ENCODE assay signal across 20 cellular contexts in the genomic region with DNA sequence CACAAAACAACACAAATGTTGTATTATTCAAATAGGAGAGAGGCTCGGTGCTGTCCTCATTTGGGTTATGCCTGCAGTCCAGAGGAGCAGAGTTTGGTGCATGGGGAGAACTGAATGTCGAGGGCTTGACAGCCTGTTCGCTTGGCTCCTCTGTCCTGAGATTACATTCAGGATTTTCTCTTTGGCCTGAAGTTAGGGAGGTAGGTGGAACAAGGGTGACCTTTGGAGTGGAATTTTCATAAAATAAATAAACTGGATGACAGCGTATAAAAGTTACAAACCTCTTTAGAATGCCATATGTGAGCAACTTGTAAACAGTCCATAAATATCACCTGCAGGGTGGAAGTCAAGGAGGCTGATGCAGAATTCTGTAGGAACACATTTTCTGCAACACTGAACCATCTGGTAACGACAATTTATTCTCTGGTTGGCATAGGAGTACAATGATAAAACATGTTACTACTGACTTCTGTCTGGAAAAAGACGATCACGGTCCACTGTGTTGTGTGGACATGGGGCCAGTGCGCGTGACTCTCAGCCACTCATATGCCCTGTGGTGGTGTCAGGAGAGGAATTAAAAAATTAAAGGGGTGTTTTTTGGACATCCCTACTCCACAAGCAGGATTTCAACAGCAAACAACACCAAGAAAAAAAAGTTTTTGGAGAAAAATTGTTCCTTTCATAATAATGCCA. TPM values are rescaled to one million over a fixed set of nuclear protein-coding genes. Genes with fewer than 3 reads are reported as not detected.
"Had no signal": no experiment of that assay in that cellular context is flagged by ENCODE, and none has a peak within 500 bp of the region (broad histone marks: within the 10 kb centered on the region; RNA-seq: fewer than 3 reads in every experiment).

No MANE protein-coding gene starts in this region.

- H3K27ac ChIP-seq: body of pancreas, prostate gland, suprapubic skin had no signal

- H3K9me3 ChIP-seq: adrenal gland, body of pancreas, left lung, prostate gland, sigmoid colon, suprapubic skin had no signal

- FAIRE-seq: TTC549 had no signal

- H3K27me3 ChIP-seq: adrenal gland, body of pancreas, left lung, sigmoid colon, suprapubic skin had no signal

- H3K4me3 ChIP-seq: adrenal gland, body of pancreas, left lung, prostate gland, sigmoid colon, suprapubic skin had no signal

- H3K9me3 Mint-ChIP-seq: activated B cell treated with CpG ODN at 0.5 μM for 24 hours; activated T-helper 2 cell treated with anti-CD3 and anti-CD28 coated beads, Interferon-gamma antibody, Interleukin-2, Interleukin-4, amounts not matched to agents 10 μg/mL and 5 μg/mL and 100 μg/mL, durations not matched to agents 14 hours and 24 hours and 36 hours; dendritic cell treated with granulocyte-macrophage colony-stimulating factor and Interleukin-4, amounts not matched to agents 40 ng/mL and 50 ng/mL, for 4 days; effector memory CD8-positive, alpha-beta T cell; naive B cell had no signal

- H3K4me3 Mint-ChIP-seq: activated B cell treated with CpG ODN at 0.5 μM for 24 hours; dendritic cell treated with granulocyte-macrophage colony-stimulating factor and Interleukin-4, amounts not matched to agents 40 ng/mL and 50 ng/mL, for 4 days; effector memory CD8-positive, alpha-beta T cell; naive B cell had no signal

- H3K4me1 Mint-ChIP-seq: activated B cell treated with CpG ODN at 0.5 μM for 24 hours, naive B cell had no signal

- H3K27me3 Mint-ChIP-seq: naive B cell had no signal

- H3K36me3 Mint-ChIP-seq: naive B cell had no signal

- H3K4me1 ChIP-seq: body of pancreas, prostate gland had no signal

- DNase-seq: activated B cell treated with CpG ODN at 0.5 μM for 24 hours; activated CD4-positive, alpha-beta T cell treated with anti-CD3 and anti-CD28 coated beads, Interleukin-2, amount 50 U/mL, for 1 hour; activated naive CD4-positive, alpha-beta T cell treated with anti-CD3 and anti-CD28 coated beads, Interleukin-2, amount 50 U/mL, for 16 hours; adrenal gland; body of pancreas; effector memory CD8-positive, alpha-beta T cell; glutamatergic neuron; left lung; midbrain; naive B cell; nucleus accumbens; sigmoid colon; stimulated activated CD4-positive, alpha-beta T cell treated with anti-CD3 and anti-CD28 coated beads, Interleukin-12 subunit alpha, Interleukin-12 subunit beta, amount 100 ng/mL, for 4 hours; stimulated activated naive CD4-positive, alpha-beta T cell; T-helper 2 cell had no signal

- H3K36me3 ChIP-seq: left lung, prostate gland, sigmoid colon had no signal

- ATAC-seq: effector memory CD8-positive, alpha-beta T cell; left lung had no signal

- H3K27ac Mint-ChIP-seq: activated B cell treated with CpG ODN at 0.5 μM for 24 hours; activated T-helper 2 cell treated with anti-CD3 and anti-CD28 coated beads, Interferon-gamma antibody, Interleukin-2, Interleukin-4, amounts not matched to agents 10 μg/mL and 5 μg/mL and 100 μg/mL, durations not matched to agents 14 hours and 24 hours and 36 hours; dendritic cell treated with granulocyte-macrophage colony-stimulating factor and Interleukin-4, amounts not matched to agents 40 ng/mL and 50 ng/mL, for 4 days; effector memory CD8-positive, alpha-beta T cell had no signal

RNA-seq across cellular contexts. Expression of gene NRP1, which starts 33.2 kb away (rescaled TPM):
- total RNA-seq: activated B cell treated with CpG ODN at 0.5 μM for 24 hours had no signal
